17 cellular contexts compared by ENCODE assay signal in the genomic region with DNA sequence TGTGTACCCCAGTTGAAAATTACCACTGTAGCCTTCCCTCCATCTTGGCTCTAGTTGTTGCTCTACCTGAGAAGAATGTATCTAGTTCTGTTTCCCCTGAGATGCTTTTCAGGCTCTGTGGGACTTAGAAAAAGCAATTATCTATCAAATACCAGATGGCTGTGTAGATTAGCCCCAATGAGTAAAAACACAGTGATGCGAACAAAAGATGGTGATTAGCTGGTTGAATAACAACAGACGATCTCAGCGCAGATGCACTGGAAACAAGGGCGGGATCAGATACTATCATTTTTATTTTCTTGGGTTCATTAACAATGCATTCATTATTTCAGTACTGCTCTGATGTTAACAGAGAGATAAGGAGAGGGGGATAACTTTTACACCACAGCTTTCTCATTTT.
DNase-seq lines count a peak whose midpoint lies in the region; ATAC-seq, FAIRE-seq and TF ChIP-seq lines count a peak whose summit lies in the region.
"Had no signal": no experiment of that assay in that cellular context is flagged by ENCODE, and none has a peak within 500 bp of the region (broad histone marks: within the 10 kb centered on the region; RNA-seq: fewer than 3 reads in every experiment).

No MANE protein-coding gene starts in this region.

- peak overlapping the region; percentile 8 to 93 (median 84) for H3K27ac Mint-ChIP-seq in brain
- H3K27ac Mint-ChIP-seq in effector memory CD8-positive, alpha-beta T cell = no peak overlapping the region
- H3K27ac Mint-ChIP-seq: IgD-negative memory B cell had no signal

- intact Hi-C loops in pancreas (cut with DNase I) = no loop called here

- TF ChIP-seq CTCF in brain (conservative IDR thresholded peaks at IDR 0.05) (no peak), pancreas (IDR thresholded peaks at IDR 0.05) (no peak)

- peaks cover 33% of the 10 kb centered on the region for H3K4me1 Mint-ChIP-seq in brain
- H3K4me1 Mint-ChIP-seq in effector memory CD8-positive, alpha-beta T cell (ENCODE audit: low read depth in 2 of 2) = no peaks in the 10 kb centered on the region

- H3K27me3 ChIP-seq in pancreas = no peaks in the 10 kb centered on the region

- peaks cover 0 to 31% (median 10%) of the 10 kb centered on the region in 5 experiments for H3K9me3 Mint-ChIP-seq in brain
- peaks cover 0 to 1% of the 10 kb centered on the region in 2 donors for H3K9me3 Mint-ChIP-seq in effector memory CD8-positive, alpha-beta T cell

- H3K9me3 ChIP-seq in pancreas = no peaks in the 10 kb centered on the region

- WGBS in pancreas, 2 donors = 82 to 91% methylated on average over 4 of the region's 4 CpGs

- H3K4me1 ChIP-seq in pancreas = no peaks in the 10 kb centered on the region

- H3K27me3 Mint-ChIP-seq in brain = peaks cover 5% of the 10 kb centered on the region
- peaks cover 0 to under 1% of the 10 kb centered on the region in 2 donors for H3K27me3 Mint-ChIP-seq in effector memory CD8-positive, alpha-beta T cell

- no peak overlapping the region for H3K4me3 ChIP-seq in pancreas

- ATAC-seq in effector memory CD8-positive, alpha-beta T cell (replicated peaks) = no peak
- ATAC-seq in HG02885 (IDR thresholded peaks at IDR 0.05; ENCODE audit: poor library complexity, unreplicated experiment) = no peak
- ATAC-seq in HG02623 (IDR thresholded peaks at IDR 0.05; ENCODE audit: unreplicated experiment) = no peak
- ATAC-seq in pancreas = no peak

- H3K27ac ChIP-seq in pancreas = no peak overlapping the region
- H3K27ac ChIP-seq: C4-2B had no signal

- peak; percentile 52 for DNase-seq in COR-L47 (lab: John Stamatoyannopoulos, UW)
- peak; percentile 38 for DNase-seq in NCI-H1694 treated with DMSO at 0.1 percent for 48 hours (lab: John Stamatoyannopoulos, UW)
- peak; percentile 92 for DNase-seq in NCI-H748 (lab: John Stamatoyannopoulos, UW; ENCODE audit: unreplicated experiment)
- DNase-seq in effector memory CD8-positive, alpha-beta T cell = no peak
- no peak for DNase-seq in pancreas
- DNase-seq: DND-41, GDM1, HCEC 1CT, NCI-H1417 treated with DMSO at 0.1 percent for 48 hours, SHP77 had no signal

- H3K36me3 ChIP-seq in pancreas = no peaks in the 10 kb centered on the region

- no peak for FAIRE-seq in pancreas (lab: Jason Lieb, UNC)
- FAIRE-seq: A204.1, RCC 7860 had no signal

- H3K36me3 Mint-ChIP-seq in brain = peaks cover 11% of the 10 kb centered on the region
- no peaks in the 10 kb centered on the region for H3K36me3 Mint-ChIP-seq in effector memory CD8-positive, alpha-beta T cell (ENCODE audit: insufficient read depth)
- H3K36me3 Mint-ChIP-seq: IgD-negative memory B cell had no signal

- H3K4me3 Mint-ChIP-seq in brain = peak overlapping the region in 3 of 5 experiments; percentile 54 to 57 (median 55)
- no peak overlapping the region for H3K4me3 Mint-ChIP-seq in effector memory CD8-positive, alpha-beta T cell
- H3K4me3 Mint-ChIP-seq: IgD-negative memory B cell had no signal

Comparison
In these comparisons a context has a peak if more than half of its experiments do, and no peak if none do; other contexts are left out.
1. DNase-seq: peak in COR-L47 (single experiment), NCI-H1694 treated with DMSO at 0.1 percent for 48 hours (single experiment) and NCI-H748 (single experiment); none in effector memory CD8-positive, alpha-beta T cell (0 of 3) and pancreas (0 of 6).
2. H3K27ac Mint-ChIP-seq: peak in brain (5 of 5); none in effector memory CD8-positive, alpha-beta T cell (0 of 2).
3. H3K4me3 Mint-ChIP-seq: peak in brain (3 of 5); none in effector memory CD8-positive, alpha-beta T cell (0 of 2).